Comparison of ENCODE assay signal across 8 cellular contexts in the genomic region with DNA sequence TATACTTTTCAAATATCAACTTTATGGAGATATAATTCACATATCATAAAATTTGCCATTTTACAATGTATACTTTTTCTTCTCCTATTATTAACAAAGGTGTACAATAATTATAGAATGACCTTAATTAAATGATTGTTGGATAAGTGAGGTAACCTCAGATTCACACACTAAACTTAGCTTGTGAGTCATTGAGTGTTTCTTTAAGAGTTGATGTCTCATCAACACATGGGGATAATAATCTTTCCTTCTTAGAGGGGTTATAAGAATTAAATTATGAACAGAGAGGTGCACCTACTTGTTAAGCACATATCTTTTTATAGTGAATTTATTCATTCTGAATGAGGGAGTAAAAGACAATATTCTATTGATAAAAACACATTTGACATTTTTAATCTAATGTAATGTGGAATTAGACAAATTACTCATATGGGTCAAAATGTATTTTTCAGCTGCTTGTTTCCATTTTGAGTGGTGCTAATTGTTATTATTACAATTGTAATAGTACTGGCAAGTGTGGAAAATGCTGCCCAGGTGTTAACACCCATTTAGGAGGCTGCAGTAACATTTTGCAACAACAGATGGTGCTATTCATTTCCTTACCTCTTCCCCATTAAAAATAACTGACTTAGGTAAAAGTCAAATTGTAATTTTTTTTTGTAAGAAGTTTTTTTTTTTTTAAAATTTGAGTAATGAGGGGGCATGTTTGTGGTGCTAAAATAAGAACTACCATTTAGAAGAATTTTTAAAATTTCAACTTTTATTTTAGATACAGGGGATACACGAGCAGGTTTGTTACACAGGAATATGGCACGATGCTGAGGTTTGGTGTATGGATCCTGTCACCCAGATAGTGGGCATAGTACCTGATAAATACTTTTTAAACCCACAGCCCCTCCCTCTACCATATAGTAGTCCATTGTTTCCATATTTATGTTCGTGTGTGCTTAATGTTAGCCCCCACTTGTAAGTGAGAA. TPM values are rescaled to one million over a fixed set of nuclear protein-coding genes. Genes with fewer than 3 reads are reported as not detected.
DNase-seq lines count a peak whose midpoint lies in the region; ATAC-seq and TF ChIP-seq lines count a peak whose summit lies in the region.

No MANE protein-coding gene starts in this region.

- no peak for ATAC-seq in HG02973 (IDR thresholded peaks at IDR 0.05; ENCODE audit: unreplicated experiment)
- ATAC-seq in GM19395 (IDR thresholded peaks at IDR 0.05; ENCODE audit: unreplicated experiment), result no peak

- no peak overlapping the region for H3K27ac ChIP-seq in brain microvascular endothelial cell

- no peaks in the 10 kb centered on the region for H3K36me3 ChIP-seq in brain microvascular endothelial cell (replicated peaks)

- TF ChIP-seq CTCF in AG04449 (IDR thresholded peaks at IDR 0.05; ENCODE audit: insufficient read depth, low read length, missing control alignments) (peak; percentile 38), GM12875 (IDR thresholded peaks at IDR 0.05; ENCODE audit: borderline replicate concordance, insufficient read depth, low read depth, low read length) (peak; percentile 36; the same call in 1 of the 2 replicates), brain microvascular endothelial cell (IDR thresholded peaks at IDR 0.05; ENCODE audit: low read depth, low read length, missing control alignments) (peak; percentile 63)

- H3K27me3 ChIP-seq in brain microvascular endothelial cell (replicated peaks), result no peaks in the 10 kb centered on the region

- H3K4me3 ChIP-seq in AG04449 (ENCODE audit: low read depth, low read length), result no peak overlapping the region
- no peak overlapping the region for H3K4me3 ChIP-seq in GM12875 (ENCODE audit: low read depth, low read length)
- no peak overlapping the region for H3K4me3 ChIP-seq in brain microvascular endothelial cell (ENCODE audit: low read depth, low read length)

- in situ Hi-C loops in brain microvascular endothelial cell (cut with HindIII; ENCODE audit: low pct_ligation_motif_present, low sequenced_read_pairs), result no loop called here

- POLR2A ChIA-PET in AG04449 (lab: Yijun Ruan, JAX), result no interaction called here

- DNase-seq in AG04449 (ENCODE audit: low read depth, low spot score), result no peak
- DNase-seq in Kasumi-1 (lab: John Stamatoyannopoulos, UW), result peak; percentile 14 to 39
- no peak for DNase-seq in brain microvascular endothelial cell
- peak; percentile 34 for DNase-seq in myocyte (ENCODE audit: low read depth)
- no peak for DNase-seq in SHP77 treated with DMSO at 0.1 percent for 48 hours (lab: John Stamatoyannopoulos, UW)

- CTCF ChIA-PET in AG04449 (lab: Yijun Ruan, JAX), result interaction anchor here (0.7 to 1.6 kb wide), 6 partner anchors 26 to 113 kb away, joined by 3 to 12 read pairs (median 3); no protein-coding TSS in a partner anchor

RNA-seq across cellular contexts. Expression of gene DYNAP, which starts 32.1 kb away (rescaled TPM):
- not detected in 2 replicates for total RNA-seq in myocyte
- not detected for polyA plus RNA-seq in myocyte (2012)

Comparison
In these comparisons a context has a peak if more than half of its experiments do, and no peak if none do; other contexts are left out.
1. DNase-seq: peak in Kasumi-1 (2 of 2) and myocyte (single experiment); none in AG04449 (single experiment), brain microvascular endothelial cell (single experiment) and SHP77 treated with DMSO at 0.1 percent for 48 hours (single experiment).
2. Peak in every context shown above with its lines, with median percentiles within 50 percentile points of each other: CTCF ChIP-seq.